Comparison of ENCODE assay signal across 1 cellular context in the genomic region with DNA sequence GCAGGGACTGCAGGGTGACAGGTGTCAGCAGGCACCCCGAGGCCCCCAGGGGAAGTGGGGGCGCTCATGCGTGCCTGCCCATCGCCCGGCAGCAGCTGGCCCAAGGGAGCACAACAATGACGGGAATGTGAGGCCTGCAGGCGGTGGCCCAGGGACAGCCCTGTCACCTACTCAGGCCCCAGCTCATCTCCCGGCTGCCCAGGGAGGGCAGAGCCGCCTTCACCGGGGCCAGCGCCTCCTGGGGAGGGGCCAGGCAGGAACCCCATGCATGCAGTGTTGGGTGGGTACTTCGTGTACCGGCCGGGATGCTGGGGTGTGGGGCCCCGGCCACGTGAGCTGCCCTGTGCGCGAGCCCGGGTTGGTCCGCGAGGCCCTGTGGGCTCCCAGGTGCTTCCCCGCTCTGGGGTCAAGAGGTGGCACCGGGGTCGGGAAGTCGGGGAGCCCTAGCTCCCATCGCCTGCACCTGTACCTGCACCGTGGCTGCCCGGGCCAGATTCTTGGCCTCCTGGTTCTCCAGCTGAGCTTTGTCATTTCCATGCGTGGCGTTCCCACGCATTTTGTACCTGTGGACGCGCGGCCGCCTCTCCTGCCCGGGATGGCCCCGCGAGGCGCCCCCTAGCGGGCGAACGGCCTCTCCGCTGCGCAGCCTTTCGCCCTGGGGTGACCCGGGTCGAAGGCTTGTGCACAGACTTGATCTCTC.
TF ChIP-seq lines count a peak whose summit lies in the region.

No MANE protein-coding gene starts in this region.

TF ChIP-seq in HepG2, 621 proteins besides CTCF, POLR2A, EP300 and RAD21 (continued from another document):
- TF ChIP-seq, protein P1, sequence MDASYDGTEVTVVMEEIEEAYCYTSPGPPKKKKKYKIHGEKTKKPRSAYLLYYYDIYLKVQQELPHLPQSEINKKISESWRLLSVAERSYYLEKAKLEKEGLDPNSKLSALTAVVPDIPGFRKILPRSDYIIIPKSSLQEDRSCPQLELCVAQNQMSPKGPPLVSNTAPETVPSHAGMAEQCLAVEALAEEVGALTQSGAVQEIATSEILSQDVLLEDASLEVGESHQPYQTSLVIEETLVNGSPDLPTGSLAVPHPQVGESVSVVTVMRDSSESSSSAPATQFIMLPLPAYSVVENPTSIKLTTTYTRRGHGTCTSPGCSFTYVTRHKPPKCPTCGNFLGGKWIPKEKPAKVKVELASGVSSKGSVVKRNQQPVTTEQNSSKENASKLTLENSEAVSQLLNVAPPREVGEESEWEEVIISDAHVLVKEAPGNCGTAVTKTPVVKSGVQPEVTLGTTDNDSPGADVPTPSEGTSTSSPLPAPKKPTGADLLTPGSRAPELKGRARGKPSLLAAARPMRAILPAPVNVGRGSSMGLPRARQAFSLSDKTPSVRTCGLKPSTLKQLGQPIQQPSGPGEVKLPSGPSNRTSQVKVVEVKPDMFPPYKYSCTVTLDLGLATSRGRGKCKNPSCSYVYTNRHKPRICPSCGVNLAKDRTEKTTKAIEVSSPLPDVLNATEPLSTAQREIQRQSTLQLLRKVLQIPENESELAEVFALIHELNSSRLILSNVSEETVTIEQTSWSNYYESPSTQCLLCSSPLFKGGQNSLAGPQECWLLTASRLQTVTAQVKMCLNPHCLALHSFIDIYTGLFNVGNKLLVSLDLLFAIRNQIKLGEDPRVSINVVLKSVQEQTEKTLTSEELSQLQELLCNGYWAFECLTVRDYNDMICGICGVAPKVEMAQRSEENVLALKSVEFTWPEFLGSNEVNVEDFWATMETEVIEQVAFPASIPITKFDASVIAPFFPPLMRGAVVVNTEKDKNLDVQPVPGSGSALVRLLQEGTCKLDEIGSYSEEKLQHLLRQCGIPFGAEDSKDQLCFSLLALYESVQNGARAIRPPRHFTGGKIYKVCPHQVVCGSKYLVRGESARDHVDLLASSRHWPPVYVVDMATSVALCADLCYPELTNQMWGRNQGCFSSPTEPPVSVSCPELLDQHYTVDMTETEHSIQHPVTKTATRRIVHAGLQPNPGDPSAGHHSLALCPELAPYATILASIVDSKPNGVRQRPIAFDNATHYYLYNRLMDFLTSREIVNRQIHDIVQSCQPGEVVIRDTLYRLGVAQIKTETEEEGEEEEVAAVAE (CRISPR knock-in tag; IDR thresholded peaks at IDR 0.05; ENCODE audit: borderline replicate concordance) = no peak
- no peak for TF ChIP-seq KLF16 (CRISPR knock-in tag; IDR thresholded peaks at IDR 0.05)
- TF ChIP-seq, protein P2, sequence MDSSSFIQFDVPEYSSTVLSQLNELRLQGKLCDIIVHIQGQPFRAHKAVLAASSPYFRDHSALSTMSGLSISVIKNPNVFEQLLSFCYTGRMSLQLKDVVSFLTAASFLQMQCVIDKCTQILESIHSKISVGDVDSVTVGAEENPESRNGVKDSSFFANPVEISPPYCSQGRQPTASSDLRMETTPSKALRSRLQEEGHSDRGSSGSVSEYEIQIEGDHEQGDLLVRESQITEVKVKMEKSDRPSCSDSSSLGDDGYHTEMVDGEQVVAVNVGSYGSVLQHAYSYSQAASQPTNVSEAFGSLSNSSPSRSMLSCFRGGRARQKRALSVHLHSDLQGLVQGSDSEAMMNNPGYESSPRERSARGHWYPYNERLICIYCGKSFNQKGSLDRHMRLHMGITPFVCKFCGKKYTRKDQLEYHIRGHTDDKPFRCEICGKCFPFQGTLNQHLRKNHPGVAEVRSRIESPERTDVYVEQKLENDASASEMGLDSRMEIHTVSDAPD (CRISPR knock-in tag; IDR thresholded peaks at IDR 0.05) = no peak
- TF ChIP-seq, protein P3, sequence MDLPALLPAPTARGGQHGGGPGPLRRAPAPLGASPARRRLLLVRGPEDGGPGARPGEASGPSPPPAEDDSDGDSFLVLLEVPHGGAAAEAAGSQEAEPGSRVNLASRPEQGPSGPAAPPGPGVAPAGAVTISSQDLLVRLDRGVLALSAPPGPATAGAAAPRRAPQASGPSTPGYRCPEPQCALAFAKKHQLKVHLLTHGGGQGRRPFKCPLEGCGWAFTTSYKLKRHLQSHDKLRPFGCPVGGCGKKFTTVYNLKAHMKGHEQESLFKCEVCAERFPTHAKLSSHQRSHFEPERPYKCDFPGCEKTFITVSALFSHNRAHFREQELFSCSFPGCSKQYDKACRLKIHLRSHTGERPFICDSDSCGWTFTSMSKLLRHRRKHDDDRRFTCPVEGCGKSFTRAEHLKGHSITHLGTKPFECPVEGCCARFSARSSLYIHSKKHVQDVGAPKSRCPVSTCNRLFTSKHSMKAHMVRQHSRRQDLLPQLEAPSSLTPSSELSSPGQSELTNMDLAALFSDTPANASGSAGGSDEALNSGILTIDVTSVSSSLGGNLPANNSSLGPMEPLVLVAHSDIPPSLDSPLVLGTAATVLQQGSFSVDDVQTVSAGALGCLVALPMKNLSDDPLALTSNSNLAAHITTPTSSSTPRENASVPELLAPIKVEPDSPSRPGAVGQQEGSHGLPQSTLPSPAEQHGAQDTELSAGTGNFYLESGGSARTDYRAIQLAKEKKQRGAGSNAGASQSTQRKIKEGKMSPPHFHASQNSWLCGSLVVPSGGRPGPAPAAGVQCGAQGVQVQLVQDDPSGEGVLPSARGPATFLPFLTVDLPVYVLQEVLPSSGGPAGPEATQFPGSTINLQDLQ (CRISPR knock-in tag; IDR thresholded peaks at IDR 0.05) = no peak
- TF ChIP-seq STAG1 (CRISPR knock-in tag; IDR thresholded peaks at IDR 0.05) = peak; percentile 55
- no peak for TF ChIP-seq ZNF234 (CRISPR knock-in tag; conservative IDR thresholded peaks at IDR 0.05)
- 0 out of 2 replicates have a peak, but pooled peaks have one; percentile 37 for TF ChIP-seq NFKB2 (CRISPR knock-in tag; IDR thresholded peaks at IDR 0.05; ENCODE audit: borderline replicate concordance)
- TF ChIP-seq NR2C2 (CRISPR knock-in tag; IDR thresholded peaks at IDR 0.05; ENCODE audit: borderline replicate concordance) = 0 out of 2 replicates have a peak, but pooled peaks have one; percentile 22
- no peak for TF ChIP-seq TGIF2 (CRISPR knock-in tag; IDR thresholded peaks at IDR 0.05)
- no peak for TF ChIP-seq ZNF780A (CRISPR knock-in tag; IDR thresholded peaks at IDR 0.05)
- no peak for TF ChIP-seq KAT8 (CRISPR knock-in tag; IDR thresholded peaks at IDR 0.05)
- TF ChIP-seq ZNF431 (CRISPR knock-in tag; IDR thresholded peaks at IDR 0.05; ENCODE audit: borderline replicate concordance, low read depth) = no peak
- no peak for TF ChIP-seq MZF1 (CRISPR knock-in tag; IDR thresholded peaks at IDR 0.05; ENCODE audit: borderline replicate concordance)
- TF ChIP-seq NR2F1 (CRISPR knock-in tag; IDR thresholded peaks at IDR 0.05) = peak; percentile 43 to 69; a peak in 3 of 4 replicates
- TF ChIP-seq ZNF230 (CRISPR knock-in tag; IDR thresholded peaks at IDR 0.05) = peak; percentile 73; the same call in 1 of the 2 replicates
- TF ChIP-seq PHF8 (CRISPR knock-in tag; IDR thresholded peaks at IDR 0.05) = peak; percentile 35; the same call in 1 of the 2 replicates
- TF ChIP-seq ZNF550 (CRISPR knock-in tag; IDR thresholded peaks at IDR 0.05; ENCODE audit: borderline replicate concordance) = no peak
- 0 out of 2 replicates have a peak, but pooled peaks have one; percentile 59 for TF ChIP-seq ZNF749 (CRISPR knock-in tag; IDR thresholded peaks at IDR 0.05; ENCODE audit: borderline replicate concordance)
- no peak for TF ChIP-seq KDM5A (IDR thresholded peaks at IDR 0.05; ENCODE audit: borderline replicate concordance, low read length)
- TF ChIP-seq ZSCAN9 (CRISPR knock-in tag; IDR thresholded peaks at IDR 0.05; ENCODE audit: borderline replicate concordance) = no peak
- no peak for TF ChIP-seq GLI4 (CRISPR knock-in tag; IDR thresholded peaks at IDR 0.05; ENCODE audit: borderline replicate concordance)
- peak; percentile 69; the same call in 1 of the 2 replicates for TF ChIP-seq CHCHD3 (CRISPR knock-in tag; IDR thresholded peaks at IDR 0.05)
- TF ChIP-seq ZNF496 (CRISPR knock-in tag; IDR thresholded peaks at IDR 0.05; ENCODE audit: insufficient replicate concordance) = no peak
- TF ChIP-seq ZNF44 (CRISPR knock-in tag; IDR thresholded peaks at IDR 0.05) = no peak
TF ChIP-seq in HepG2: peak in this region for 47.
